Comparison of ENCODE assay signal across 1 cellular context in the genomic region with DNA sequence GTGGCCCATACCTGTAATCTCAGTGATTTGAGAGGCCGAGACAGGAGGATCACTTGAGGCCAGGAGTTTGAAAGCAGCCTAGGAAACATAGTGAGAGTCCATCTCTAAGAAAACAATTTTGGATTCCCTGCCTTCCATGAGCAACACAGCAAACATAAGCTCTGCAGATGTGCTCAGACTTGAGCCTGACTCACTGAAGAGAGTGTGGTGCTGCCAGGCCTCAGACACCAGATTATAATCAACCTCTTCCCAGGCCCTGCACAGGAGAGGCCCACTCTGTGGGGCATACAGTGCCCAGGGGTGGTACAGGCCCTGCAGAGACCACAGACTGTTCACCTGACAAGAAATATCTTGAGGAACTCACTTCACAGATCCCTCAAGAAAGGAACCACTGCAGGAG.
TF ChIP-seq lines count a peak whose summit lies in the region.

No MANE protein-coding gene starts in this region.

TF ChIP-seq in GM23338, 12 proteins besides CTCF, POLR2A, EP300 and RAD21 (continued from another document):
- TF ChIP-seq, protein P1, sequence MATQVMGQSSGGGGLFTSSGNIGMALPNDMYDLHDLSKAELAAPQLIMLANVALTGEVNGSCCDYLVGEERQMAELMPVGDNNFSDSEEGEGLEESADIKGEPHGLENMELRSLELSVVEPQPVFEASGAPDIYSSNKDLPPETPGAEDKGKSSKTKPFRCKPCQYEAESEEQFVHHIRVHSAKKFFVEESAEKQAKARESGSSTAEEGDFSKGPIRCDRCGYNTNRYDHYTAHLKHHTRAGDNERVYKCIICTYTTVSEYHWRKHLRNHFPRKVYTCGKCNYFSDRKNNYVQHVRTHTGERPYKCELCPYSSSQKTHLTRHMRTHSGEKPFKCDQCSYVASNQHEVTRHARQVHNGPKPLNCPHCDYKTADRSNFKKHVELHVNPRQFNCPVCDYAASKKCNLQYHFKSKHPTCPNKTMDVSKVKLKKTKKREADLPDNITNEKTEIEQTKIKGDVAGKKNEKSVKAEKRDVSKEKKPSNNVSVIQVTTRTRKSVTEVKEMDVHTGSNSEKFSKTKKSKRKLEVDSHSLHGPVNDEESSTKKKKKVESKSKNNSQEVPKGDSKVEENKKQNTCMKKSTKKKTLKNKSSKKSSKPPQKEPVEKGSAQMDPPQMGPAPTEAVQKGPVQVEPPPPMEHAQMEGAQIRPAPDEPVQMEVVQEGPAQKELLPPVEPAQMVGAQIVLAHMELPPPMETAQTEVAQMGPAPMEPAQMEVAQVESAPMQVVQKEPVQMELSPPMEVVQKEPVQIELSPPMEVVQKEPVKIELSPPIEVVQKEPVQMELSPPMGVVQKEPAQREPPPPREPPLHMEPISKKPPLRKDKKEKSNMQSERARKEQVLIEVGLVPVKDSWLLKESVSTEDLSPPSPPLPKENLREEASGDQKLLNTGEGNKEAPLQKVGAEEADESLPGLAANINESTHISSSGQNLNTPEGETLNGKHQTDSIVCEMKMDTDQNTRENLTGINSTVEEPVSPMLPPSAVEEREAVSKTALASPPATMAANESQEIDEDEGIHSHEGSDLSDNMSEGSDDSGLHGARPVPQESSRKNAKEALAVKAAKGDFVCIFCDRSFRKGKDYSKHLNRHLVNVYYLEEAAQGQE (IDR thresholded peaks at IDR 0.05; ENCODE audit: unreplicated experiment), result no peak
- TF ChIP-seq, protein P2, sequence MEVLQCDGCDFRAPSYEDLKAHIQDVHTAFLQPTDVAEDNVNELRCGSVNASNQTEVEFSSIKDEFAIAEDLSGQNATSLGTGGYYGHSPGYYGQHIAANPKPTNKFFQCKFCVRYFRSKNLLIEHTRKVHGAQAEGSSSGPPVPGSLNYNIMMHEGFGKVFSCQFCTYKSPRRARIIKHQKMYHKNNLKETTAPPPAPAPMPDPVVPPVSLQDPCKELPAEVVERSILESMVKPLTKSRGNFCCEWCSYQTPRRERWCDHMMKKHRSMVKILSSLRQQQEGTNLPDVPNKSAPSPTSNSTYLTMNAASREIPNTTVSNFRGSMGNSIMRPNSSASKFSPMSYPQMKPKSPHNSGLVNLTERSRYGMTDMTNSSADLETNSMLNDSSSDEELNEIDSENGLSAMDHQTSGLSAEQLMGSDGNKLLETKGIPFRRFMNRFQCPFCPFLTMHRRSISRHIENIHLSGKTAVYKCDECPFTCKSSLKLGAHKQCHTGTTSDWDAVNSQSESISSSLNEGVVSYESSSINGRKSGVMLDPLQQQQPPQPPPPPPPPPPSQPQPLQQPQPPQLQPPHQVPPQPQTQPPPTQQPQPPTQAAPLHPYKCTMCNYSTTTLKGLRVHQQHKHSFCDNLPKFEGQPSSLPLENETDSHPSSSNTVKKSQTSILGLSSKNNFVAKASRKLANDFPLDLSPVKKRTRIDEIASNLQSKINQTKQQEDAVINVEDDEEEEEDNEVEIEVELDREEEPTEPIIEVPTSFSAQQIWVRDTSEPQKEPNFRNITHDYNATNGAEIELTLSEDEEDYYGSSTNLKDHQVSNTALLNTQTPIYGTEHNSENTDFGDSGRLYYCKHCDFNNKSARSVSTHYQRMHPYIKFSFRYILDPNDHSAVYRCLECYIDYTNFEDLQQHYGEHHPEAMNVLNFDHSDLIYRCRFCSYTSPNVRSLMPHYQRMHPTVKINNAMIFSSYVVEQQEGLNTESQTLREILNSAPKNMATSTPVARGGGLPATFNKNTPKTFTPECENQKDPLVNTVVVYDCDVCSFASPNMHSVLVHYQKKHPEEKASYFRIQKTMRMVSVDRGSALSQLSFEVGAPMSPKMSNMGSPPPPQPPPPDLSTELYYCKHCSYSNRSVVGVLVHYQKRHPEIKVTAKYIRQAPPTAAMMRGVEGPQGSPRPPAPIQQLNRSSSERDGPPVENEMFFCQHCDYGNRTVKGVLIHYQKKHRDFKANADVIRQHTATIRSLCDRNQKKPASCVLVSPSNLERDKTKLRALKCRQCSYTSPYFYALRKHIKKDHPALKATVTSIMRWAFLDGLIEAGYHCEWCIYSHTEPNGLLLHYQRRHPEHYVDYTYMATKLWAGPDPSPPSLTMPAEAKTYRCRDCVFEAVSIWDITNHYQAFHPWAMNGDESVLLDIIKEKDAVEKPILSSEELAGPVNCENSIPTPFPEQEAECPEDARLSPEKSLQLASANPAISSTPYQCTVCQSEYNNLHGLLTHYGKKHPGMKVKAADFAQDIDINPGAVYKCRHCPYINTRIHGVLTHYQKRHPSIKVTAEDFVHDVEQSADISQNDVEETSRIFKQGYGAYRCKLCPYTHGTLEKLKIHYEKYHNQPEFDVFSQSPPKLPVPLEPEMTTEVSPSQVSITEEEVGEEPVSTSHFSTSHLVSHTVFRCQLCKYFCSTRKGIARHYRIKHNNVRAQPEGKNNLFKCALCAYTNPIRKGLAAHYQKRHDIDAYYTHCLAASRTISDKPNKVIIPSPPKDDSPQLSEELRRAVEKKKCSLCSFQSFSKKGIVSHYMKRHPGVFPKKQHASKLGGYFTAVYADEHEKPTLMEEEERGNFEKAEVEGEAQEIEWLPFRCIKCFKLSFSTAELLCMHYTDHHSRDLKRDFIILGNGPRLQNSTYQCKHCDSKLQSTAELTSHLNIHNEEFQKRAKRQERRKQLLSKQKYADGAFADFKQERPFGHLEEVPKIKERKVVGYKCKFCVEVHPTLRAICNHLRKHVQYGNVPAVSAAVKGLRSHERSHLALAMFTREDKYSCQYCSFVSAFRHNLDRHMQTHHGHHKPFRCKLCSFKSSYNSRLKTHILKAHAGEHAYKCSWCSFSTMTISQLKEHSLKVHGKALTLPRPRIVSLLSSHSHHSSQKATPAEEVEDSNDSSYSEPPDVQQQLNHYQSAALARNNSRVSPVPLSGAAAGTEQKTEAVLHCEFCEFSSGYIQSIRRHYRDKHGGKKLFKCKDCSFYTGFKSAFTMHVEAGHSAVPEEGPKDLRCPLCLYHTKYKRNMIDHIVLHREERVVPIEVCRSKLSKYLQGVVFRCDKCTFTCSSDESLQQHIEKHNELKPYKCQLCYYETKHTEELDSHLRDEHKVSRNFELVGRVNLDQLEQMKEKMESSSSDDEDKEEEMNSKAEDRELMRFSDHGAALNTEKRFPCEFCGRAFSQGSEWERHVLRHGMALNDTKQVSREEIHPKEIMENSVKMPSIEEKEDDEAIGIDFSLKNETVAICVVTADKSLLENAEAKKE (CRISPR knock-in tag; IDR thresholded peaks at IDR 0.05), result no peak
- TF ChIP-seq EZH2 (IDR thresholded peaks at IDR 0.05; ENCODE audit: low read depth, unreplicated experiment), result no peak
- TF ChIP-seq CREB1 (CRISPR knock-in tag; IDR thresholded peaks at IDR 0.05; ENCODE audit: low read depth), result no peak
- TF ChIP-seq ZNF331 (CRISPR knock-in tag; IDR thresholded peaks at IDR 0.05; ENCODE audit: low read depth), result no peak
- TF ChIP-seq ZNF114 (CRISPR knock-in tag; IDR thresholded peaks at IDR 0.05), result no peak
- no peak for TF ChIP-seq EZH2phosphoT487 (IDR thresholded peaks at IDR 0.05; ENCODE audit: unreplicated experiment)
- TF ChIP-seq, protein P3, sequence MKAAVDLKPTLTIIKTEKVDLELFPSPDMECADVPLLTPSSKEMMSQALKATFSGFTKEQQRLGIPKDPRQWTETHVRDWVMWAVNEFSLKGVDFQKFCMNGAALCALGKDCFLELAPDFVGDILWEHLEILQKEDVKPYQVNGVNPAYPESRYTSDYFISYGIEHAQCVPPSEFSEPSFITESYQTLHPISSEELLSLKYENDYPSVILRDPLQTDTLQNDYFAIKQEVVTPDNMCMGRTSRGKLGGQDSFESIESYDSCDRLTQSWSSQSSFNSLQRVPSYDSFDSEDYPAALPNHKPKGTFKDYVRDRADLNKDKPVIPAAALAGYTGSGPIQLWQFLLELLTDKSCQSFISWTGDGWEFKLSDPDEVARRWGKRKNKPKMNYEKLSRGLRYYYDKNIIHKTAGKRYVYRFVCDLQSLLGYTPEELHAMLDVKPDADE (IDR thresholded peaks at IDR 0.05), result no peak
- TF ChIP-seq JUNB (IDR thresholded peaks at IDR 0.05; ENCODE audit: unreplicated experiment), result no peak
- TF ChIP-seq NANOG (IDR thresholded peaks at IDR 0.05; ENCODE audit: borderline replicate concordance), result no peak
- no peak for TF ChIP-seq STAT1 (IDR thresholded peaks at IDR 0.05; ENCODE audit: unreplicated experiment)
